In the genomic region with DNA sequence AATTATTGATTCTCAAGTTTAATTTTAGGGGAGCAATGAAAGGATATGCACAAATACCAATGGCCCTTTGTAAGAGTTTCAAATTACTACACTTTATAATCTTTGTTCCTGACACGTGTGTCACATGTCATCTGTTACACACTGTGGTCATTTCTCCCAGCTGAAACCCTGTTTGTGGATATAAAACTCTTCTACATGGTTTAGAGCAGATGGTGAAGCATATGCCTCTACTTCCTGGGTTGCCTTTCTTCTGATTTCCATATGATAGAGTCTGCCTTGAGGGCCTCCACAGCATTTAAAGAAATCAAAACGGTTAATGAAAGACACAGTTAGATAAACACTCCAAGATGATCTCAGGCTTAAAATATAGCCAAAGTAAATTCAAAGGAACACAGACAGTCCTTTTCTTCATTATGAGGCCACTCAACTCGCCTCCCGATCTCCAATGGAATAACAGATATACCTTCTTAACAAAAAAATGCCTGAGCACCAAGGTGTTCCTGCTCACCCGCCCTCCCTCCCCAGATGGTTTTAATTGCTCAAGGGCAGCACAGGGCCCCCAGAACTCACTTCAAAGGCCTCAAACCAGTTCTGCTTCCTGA, we compare ENCODE assay signal across 18 cellular contexts.
"Had no signal": no experiment of that assay in that cellular context is flagged by ENCODE, and none has a peak within 500 bp of the region (broad histone marks: within the 10 kb centered on the region; RNA-seq: fewer than 3 reads in every experiment).

No MANE protein-coding gene starts in this region.

- ATAC-seq: left ventricle myocardium superior; naive thymus-derived CD8-positive, alpha-beta T cell; stimulated activated effector memory CD8-positive, alpha-beta T cell treated with anti-CD3 and anti-CD28 coated beads, Interleukin-12 subunit alpha, Interleukin-12 subunit beta, amount 100 ng/mL, for 72 hours had no signal

- H3K36me3 ChIP-seq: neutrophil, thyroid gland had no signal

- H3K27me3 ChIP-seq: esophagus muscularis mucosa, neutrophil, thyroid gland had no signal

- H3K27ac ChIP-seq: esophagus muscularis mucosa, neutrophil, parathyroid adenoma, thyroid gland had no signal

- H3K9ac ChIP-seq: parathyroid adenoma had no signal

- H3K4me3 ChIP-seq: esophagus muscularis mucosa, thyroid gland had no signal

- H3K4me1 ChIP-seq: esophagus muscularis mucosa, parathyroid adenoma, thyroid gland had no signal

- H3K27ac Mint-ChIP-seq: activated CD4-positive, alpha-beta T cell treated with anti-CD3 and anti-CD28 coated beads, Interleukin-2, amount 10 ng/mL, durations not matched to agents 7 days and 5 days; activated naive CD8-positive, alpha-beta T cell treated with anti-CD3 and anti-CD28 coated beads, Interleukin-2, amount 10 ng/mL, durations not matched to agents 7 days and 5 days; memory B cell; naive thymus-derived CD8-positive, alpha-beta T cell; stimulated activated effector memory CD8-positive, alpha-beta T cell treated with anti-CD3 and anti-CD28 coated beads, Interleukin-12 subunit alpha, Interleukin-12 subunit beta, amount 100 ng/mL, for 72 hours had no signal

- H3K4me1 Mint-ChIP-seq: activated CD4-positive, alpha-beta T cell treated with anti-CD3 and anti-CD28 coated beads, Interleukin-2, amount 10 ng/mL, durations not matched to agents 7 days and 5 days; activated naive CD8-positive, alpha-beta T cell treated with anti-CD3 and anti-CD28 coated beads, Interleukin-2, amount 10 ng/mL, durations not matched to agents 7 days and 5 days; memory B cell; naive thymus-derived CD8-positive, alpha-beta T cell; stimulated activated effector memory CD8-positive, alpha-beta T cell treated with anti-CD3 and anti-CD28 coated beads, Interleukin-12 subunit alpha, Interleukin-12 subunit beta, amount 100 ng/mL, for 72 hours had no signal

- H3K36me3 Mint-ChIP-seq: activated naive CD8-positive, alpha-beta T cell treated with anti-CD3 and anti-CD28 coated beads, Interleukin-2, amount 10 ng/mL, durations not matched to agents 7 days and 5 days; memory B cell; naive thymus-derived CD8-positive, alpha-beta T cell; stimulated activated effector memory CD8-positive, alpha-beta T cell treated with anti-CD3 and anti-CD28 coated beads, Interleukin-12 subunit alpha, Interleukin-12 subunit beta, amount 100 ng/mL, for 72 hours had no signal

- H3K9me3 ChIP-seq: esophagus muscularis mucosa, neutrophil, thyroid gland had no signal

- H3K4me3 Mint-ChIP-seq: activated CD4-positive, alpha-beta T cell treated with anti-CD3 and anti-CD28 coated beads, Interleukin-2, amount 10 ng/mL, durations not matched to agents 7 days and 5 days; activated naive CD8-positive, alpha-beta T cell treated with anti-CD3 and anti-CD28 coated beads, Interleukin-2, amount 10 ng/mL, durations not matched to agents 7 days and 5 days; memory B cell; naive thymus-derived CD8-positive, alpha-beta T cell; stimulated activated effector memory CD8-positive, alpha-beta T cell treated with anti-CD3 and anti-CD28 coated beads, Interleukin-12 subunit alpha, Interleukin-12 subunit beta, amount 100 ng/mL, for 72 hours had no signal

- DNase-seq: activated CD4-positive, alpha-beta T cell treated with anti-CD3 and anti-CD28 coated beads, Interleukin-2, amount 10 ng/mL, durations not matched to agents 7 days and 5 days; activated CD8-positive, alpha-beta memory T cell treated with anti-CD3 and anti-CD28 coated beads, Interleukin-2, amount 50 U/mL, for 48 hours; activated naive CD8-positive, alpha-beta T cell treated with anti-CD3 and anti-CD28 coated beads, Interleukin-2, amount 10 ng/mL, durations not matched to agents 7 days and 5 days; anterior cingulate cortex; cortex of kidney; effector CD4-positive, alpha-beta T cell; hypothalamus; kidney; left ventricle myocardium superior; naive thymus-derived CD8-positive, alpha-beta T cell; stimulated activated CD4-positive, alpha-beta T cell treated with anti-CD3 and anti-CD28 coated beads, Interleukin-12 subunit alpha, Interleukin-12 subunit beta, amount 100 ng/mL, for 4 hours; stimulated activated CD4-positive, alpha-beta T cell treated with anti-CD3 and anti-CD28 coated beads, Interleukin-2, amount 100 ng/mL, for 24 hours; thyroid gland had no signal

- H3K9me3 Mint-ChIP-seq: activated CD4-positive, alpha-beta T cell treated with anti-CD3 and anti-CD28 coated beads, Interleukin-2, amount 10 ng/mL, durations not matched to agents 7 days and 5 days; activated naive CD8-positive, alpha-beta T cell treated with anti-CD3 and anti-CD28 coated beads, Interleukin-2, amount 10 ng/mL, durations not matched to agents 7 days and 5 days; memory B cell; naive thymus-derived CD8-positive, alpha-beta T cell; stimulated activated effector memory CD8-positive, alpha-beta T cell treated with anti-CD3 and anti-CD28 coated beads, Interleukin-12 subunit alpha, Interleukin-12 subunit beta, amount 100 ng/mL, for 72 hours had no signal

- H3K79me2 ChIP-seq: parathyroid adenoma had no signal

- H2AFZ ChIP-seq: parathyroid adenoma had no signal
